Comparison of ENCODE assay signal across 9 cellular contexts in the genomic region with DNA sequence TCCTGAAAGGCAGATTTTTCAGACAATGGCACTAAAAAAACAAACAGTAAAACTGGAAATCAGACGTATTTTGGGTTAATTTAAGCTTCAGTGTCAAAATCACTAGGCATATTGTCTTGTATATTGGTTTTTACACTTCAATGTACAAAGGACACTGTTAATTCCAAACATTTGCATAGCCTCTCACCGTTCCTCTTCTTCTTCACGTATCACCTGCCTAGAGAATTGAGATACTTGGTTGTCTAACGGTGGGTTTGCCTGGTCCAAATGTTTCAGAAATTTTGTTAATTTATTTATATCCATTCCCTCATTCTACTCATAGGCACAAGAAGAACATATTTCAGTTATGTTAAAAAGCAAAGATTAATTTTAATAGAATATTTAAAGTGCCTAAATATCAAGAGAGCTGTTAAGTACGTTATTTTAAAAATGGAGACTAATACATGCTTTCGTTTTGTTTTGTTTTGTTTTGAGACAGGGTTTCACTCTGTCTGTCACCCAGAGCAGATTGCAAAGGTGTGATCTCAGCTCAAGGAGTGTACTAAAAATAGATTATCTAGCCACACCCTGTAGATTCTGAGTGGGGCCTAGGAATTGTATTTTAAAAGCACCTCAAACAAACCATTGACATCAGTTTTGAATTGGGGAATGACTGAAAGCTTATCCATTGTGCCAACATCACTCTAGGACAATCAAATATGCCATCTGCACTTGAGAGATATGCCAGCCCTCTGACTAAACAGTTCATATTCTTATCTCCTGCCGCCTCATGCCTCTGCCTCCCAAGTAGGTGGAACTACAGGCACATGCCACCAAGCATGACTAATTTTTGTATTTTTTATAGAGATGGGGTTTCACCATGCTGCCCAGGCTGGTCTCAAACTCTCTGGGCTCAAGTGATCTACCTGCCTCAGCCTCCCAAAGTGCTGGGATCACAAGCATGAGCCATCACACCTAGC.
A peak's percentile ranks its signal among the peaks of the same experiment; 100 is the strongest.
DNase-seq lines count a peak whose midpoint lies in the region; ATAC-seq and TF ChIP-seq lines count a peak whose summit lies in the region.
"Had no signal": no experiment of that assay in that cellular context is flagged by ENCODE, and none has a peak within 500 bp of the region (broad histone marks: within the 10 kb centered on the region; RNA-seq: fewer than 3 reads in every experiment).

No MANE protein-coding gene starts in this region.

- no peak for TF ChIP-seq POLR2A in erythroblast (IDR thresholded peaks at IDR 0.05; ENCODE audit: low read length)

- DNase-seq in NCI-H345 (lab: John Stamatoyannopoulos, UW) (peak; percentile 15), NCI-H345 treated with DMSO at 0.1 percent for 48 hours (lab: John Stamatoyannopoulos, UW; ENCODE audit: unreplicated experiment) (no peak), erythroblast (lab: John Stamatoyannopoulos, UW) (peak; percentile 72 to 90), T1000 (lab: John Stamatoyannopoulos, UW) (no peak), head of caudate nucleus (no peak)
- DNase-seq: stimulated activated CD4-positive, alpha-beta T cell treated with anti-CD3 and anti-CD28 coated beads, Interleukin-2, amount 100 ng/mL, for 48 hours had no signal

- intact Hi-C loops in head of caudate nucleus (cut with DNase I), result no loop called here

- peak; percentile 78 for ATAC-seq in HG02642 (IDR thresholded peaks at IDR 0.05; ENCODE audit: poor library complexity, unreplicated experiment)
- ATAC-seq in HG03432 (IDR thresholded peaks at IDR 0.05; ENCODE audit: unreplicated experiment), result peak; percentile 95
- ATAC-seq in HG03439 (IDR thresholded peaks at IDR 0.05; ENCODE audit: unreplicated experiment), result no peak

Comparison
In these comparisons a context has a peak if more than half of its experiments do, and no peak if none do; other contexts are left out.
1. DNase-seq: peak in NCI-H345 (single experiment) and erythroblast (2 of 2); none in NCI-H345 treated with DMSO at 0.1 percent for 48 hours (single experiment), T1000 (single experiment) and head of caudate nucleus (0 of 42).